Comparison of ENCODE assay signal across 17 cellular contexts in genomic region chr2:58629720-58630119, GRCh38.
"Had no signal": no experiment of that assay in that cellular context is flagged by ENCODE, and none has a peak within 500 bp of the region (broad histone marks: within the 10 kb centered on the region; RNA-seq: fewer than 3 reads in every experiment).

No MANE protein-coding gene starts in this region.

- DNase-seq: activated B cell treated with CpG ODN at 0.5 μM for 24 hours; activated CD4-positive, alpha-beta T cell treated with anti-CD3 and anti-CD28 coated beads for 48 hours; activated CD8-positive, alpha-beta memory T cell treated with anti-CD3 and anti-CD28 coated beads, Interleukin-2, amount 50 U/mL, for 4 hours; activated CD8-positive, alpha-beta T cell treated with anti-CD3 and anti-CD28 coated beads, Interleukin-2, amount 10 ng/mL, durations not matched to agents 7 days and 5 days; activated gamma-delta T cell treated with Interleukin-2 at 50 U/mL for 16 hours; activated T-cell treated with anti-CD3 and anti-CD28 coated beads, Interleukin-2, amount 50 U/mL, for 72 hours; brain microvascular endothelial cell; cerebellar nuclear complex; left cardiac atrium; naive thymus-derived CD4-positive, alpha-beta T cell; pancreas; tibial artery had no signal

- H3K9me3 Mint-ChIP-seq: activated B cell treated with CpG ODN at 0.5 μM for 24 hours; activated T-cell treated with anti-CD3 and anti-CD28 coated beads, Interleukin-2, amount 50 U/mL, for 72 hours; T-helper 2 cell treated with Interferon-gamma antibody and Interleukin-4, amounts not matched to agents 5 μg/mL and 100 μg/mL, for 36 hours had no signal

- H3K27ac Mint-ChIP-seq: activated B cell treated with CpG ODN at 0.5 μM for 24 hours; activated CD8-positive, alpha-beta T cell treated with anti-CD3 and anti-CD28 coated beads, Interleukin-2, amount 10 ng/mL, durations not matched to agents 7 days and 5 days; activated naive CD8-positive, alpha-beta T cell; activated T-cell treated with anti-CD3 and anti-CD28 coated beads, Interleukin-2, amount 50 U/mL, for 72 hours; naive thymus-derived CD4-positive, alpha-beta T cell; stimulated activated effector memory CD8-positive, alpha-beta T cell treated with anti-CD3 and anti-CD28 coated beads, Interleukin-12 subunit alpha, Interleukin-12 subunit beta, amount 100 ng/mL, for 72 hours; T-helper 2 cell treated with Interferon-gamma antibody and Interleukin-4, amounts not matched to agents 5 μg/mL and 100 μg/mL, for 36 hours had no signal

- H3K27me3 ChIP-seq: brain microvascular endothelial cell, pancreas, tibial artery had no signal

- H3K4me3 Mint-ChIP-seq: activated B cell treated with CpG ODN at 0.5 μM for 24 hours; activated CD8-positive, alpha-beta T cell treated with anti-CD3 and anti-CD28 coated beads, Interleukin-2, amount 10 ng/mL, durations not matched to agents 7 days and 5 days; activated naive CD8-positive, alpha-beta T cell; activated T-cell treated with anti-CD3 and anti-CD28 coated beads, Interleukin-2, amount 50 U/mL, for 72 hours; naive thymus-derived CD4-positive, alpha-beta T cell; stimulated activated effector memory CD8-positive, alpha-beta T cell treated with anti-CD3 and anti-CD28 coated beads, Interleukin-12 subunit alpha, Interleukin-12 subunit beta, amount 100 ng/mL, for 72 hours; T-helper 2 cell treated with Interferon-gamma antibody and Interleukin-4, amounts not matched to agents 5 μg/mL and 100 μg/mL, for 36 hours had no signal

- H3K4me1 ChIP-seq: pancreas, tibial artery had no signal

- H3K36me3 Mint-ChIP-seq: activated naive CD8-positive, alpha-beta T cell; naive thymus-derived CD4-positive, alpha-beta T cell; stimulated activated effector memory CD8-positive, alpha-beta T cell treated with anti-CD3 and anti-CD28 coated beads, Interleukin-12 subunit alpha, Interleukin-12 subunit beta, amount 100 ng/mL, for 72 hours had no signal

- H3K4me3 ChIP-seq: lung, pancreas, tibial artery had no signal

- H3K27ac ChIP-seq: brain microvascular endothelial cell, tibial artery had no signal

- FAIRE-seq: pancreas, urothelium cell line had no signal

- H3K4me1 Mint-ChIP-seq: activated B cell treated with CpG ODN at 0.5 μM for 24 hours; naive thymus-derived CD4-positive, alpha-beta T cell; stimulated activated effector memory CD8-positive, alpha-beta T cell treated with anti-CD3 and anti-CD28 coated beads, Interleukin-12 subunit alpha, Interleukin-12 subunit beta, amount 100 ng/mL, for 72 hours had no signal

- H3K36me3 ChIP-seq: brain microvascular endothelial cell, pancreas, tibial artery had no signal

- H3K9me3 ChIP-seq: pancreas, tibial artery had no signal
